9 cellular contexts compared by ENCODE assay signal in the genomic region with DNA sequence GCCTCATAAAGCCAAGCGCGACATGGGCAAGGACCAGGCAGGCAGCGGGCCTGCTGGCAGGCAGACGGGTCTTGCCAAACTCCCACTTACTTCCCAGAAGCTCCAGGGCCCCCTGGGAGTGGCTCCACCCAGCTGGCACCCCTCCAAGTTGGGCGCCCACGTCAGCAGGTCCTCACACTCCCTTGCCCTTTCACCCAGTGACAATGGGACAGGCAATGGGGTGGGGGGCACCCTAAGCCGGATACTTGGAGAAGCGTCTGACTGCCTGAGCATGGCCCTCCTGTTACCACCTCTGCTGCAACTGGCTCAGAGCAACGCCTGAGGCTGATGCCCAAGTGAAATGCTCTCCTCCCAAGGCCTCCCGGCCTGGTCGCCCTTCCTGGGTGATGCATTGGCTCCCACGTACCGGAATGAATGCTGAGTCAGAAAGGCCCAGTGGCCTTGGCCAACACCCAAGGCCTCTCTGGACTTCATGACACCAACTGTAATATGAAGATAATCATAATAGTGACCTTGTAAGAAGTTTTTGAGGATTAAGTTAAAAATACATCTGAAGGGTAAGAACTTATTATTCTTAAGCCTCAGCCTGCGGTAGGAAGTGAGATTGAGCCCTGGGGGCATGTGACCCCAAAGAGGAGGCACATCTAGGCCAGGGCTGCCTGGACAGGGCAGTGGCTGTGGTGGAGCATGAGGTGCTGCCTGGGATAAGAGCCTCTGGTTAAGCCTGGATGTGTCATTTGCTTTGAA. TPM values are rescaled to one million over a fixed set of nuclear protein-coding genes. Genes with fewer than 3 reads are reported as not detected.
DNase-seq lines count a peak whose midpoint lies in the region; ATAC-seq, FAIRE-seq and TF ChIP-seq lines count a peak whose summit lies in the region.
"Had no signal": no experiment of that assay in that cellular context is flagged by ENCODE, and none has a peak within 500 bp of the region (broad histone marks: within the 10 kb centered on the region; RNA-seq: fewer than 3 reads in every experiment).

No MANE protein-coding gene starts in this region.

- peaks cover 47 to 63% of the 10 kb centered on the region in 2 donors for H3K4me1 ChIP-seq in thyroid gland

- 27 to 29% methylated on average over 10 to 14 of the region's 14 CpGs for WGBS in thyroid gland, 2 donors

- no peaks in the 10 kb centered on the region for H3K36me3 ChIP-seq in thyroid gland

- intact Hi-C loops in thyroid gland (cut with DNase I), result no loop called here

- H3K9me3 Mint-ChIP-seq in brain, result peaks cover 0 to 3% (median 2%) of the 10 kb centered on the region in 5 experiments

- peaks cover 6% of the 10 kb centered on the region for H3K36me3 Mint-ChIP-seq in brain

- peaks cover 46% of the 10 kb centered on the region for H3K4me1 Mint-ChIP-seq in brain

- no peaks in the 10 kb centered on the region for H3K9me3 ChIP-seq in thyroid gland

- no peak overlapping the region for H3K4me3 Mint-ChIP-seq in brain

- TF ChIP-seq CTCF in brain (conservative IDR thresholded peaks at IDR 0.05) (no peak), thyroid gland (IDR thresholded peaks at IDR 0.05) (no peak)

- H3K27ac Mint-ChIP-seq in brain, result peak overlapping the region in 4 of 5 experiments; percentile 67 to 92 (median 84)

- H3K27me3 ChIP-seq in thyroid gland, result no peaks in the 10 kb centered on the region

- H3K27ac ChIP-seq in thyroid gland, result peak overlapping the region; percentile 89 to 96 (median 90)

- H3K4me3 ChIP-seq in thyroid gland (replicated peaks in 1 of 3), result no peak overlapping the region

- no peak for ATAC-seq in left lobe of liver
- ATAC-seq in GM18511 (IDR thresholded peaks at IDR 0.05; ENCODE audit: unreplicated experiment), result no peak
- no peak for ATAC-seq in HG03460 (IDR thresholded peaks at IDR 0.05; ENCODE audit: unreplicated experiment)

- peak; percentile 80 for FAIRE-seq in HTR-8/SVneo (lab: Jason Lieb, UNC)

- H3K27me3 Mint-ChIP-seq in brain, result peaks cover 4% of the 10 kb centered on the region

- peak in 1 of 2 donors; percentile 74 for TF ChIP-seq POLR2A in thyroid gland (IDR thresholded peaks at IDR 0.05)

- DNase-seq in HTR-8/SVneo (ENCODE audit: insufficient read length, low spot score) (peak; percentile 87), left lobe of liver (ENCODE audit: low spot score) (peak; percentile 59), thyroid gland (peak; percentile 85 to 90)
- DNase-seq in stimulated activated CD4-positive, alpha-beta T cell treated with anti-CD3 and anti-CD28 coated beads, Interleukin-15, amount 100 ng/mL, for 24 hours, result no peak
- no peak for DNase-seq in stimulated activated CD4-positive, alpha-beta T cell treated with anti-CD3 and anti-CD28 coated beads, Interleukin-4, amount 100 ng/mL, for 24 hours
- DNase-seq: activated CD4-positive, alpha-beta T cell treated with anti-CD3 and anti-CD28 coated beads for 1 hour had no signal

RNA-seq across cellular contexts. Expression of gene KCNK3, which starts 31.7 kb away (rescaled TPM):
- polyA plus RNA-seq in brain (ENCODE audit: insufficient read depth, low read depth, low replicate concordance), result 6.8 TPM
- total RNA-seq in left lobe of liver (0.43 TPM), thyroid gland (1 to 10 TPM; 4.8 to 8.3 (median 5.6) TPM)

RNA-seq across cellular contexts. Expression of gene SLC35F6, which starts 39.9 kb away (rescaled TPM):
- 14.3 TPM for polyA plus RNA-seq in brain (ENCODE audit: insufficient read depth, low read depth, low replicate concordance)
- total RNA-seq in left lobe of liver, result 14.4 TPM
- 10 to 100 TPM; 73.1 to 91.2 (median 80.7) TPM for total RNA-seq in thyroid gland

Comparison
In these comparisons a context has a peak if more than half of its experiments do, and no peak if none do; other contexts are left out.
1. DNase-seq: peak in HTR-8/SVneo (single experiment), left lobe of liver (single experiment) and thyroid gland (2 of 2); none in stimulated activated CD4-positive, alpha-beta T cell treated with anti-CD3 and anti-CD28 coated beads, Interleukin-15, amount 100 ng/mL, for 24 hours (single experiment) and stimulated activated CD4-positive, alpha-beta T cell treated with anti-CD3 and anti-CD28 coated beads, Interleukin-4, amount 100 ng/mL, for 24 hours (single experiment).